ENCODE assay signal across 8 cellular contexts in the genomic region with DNA sequence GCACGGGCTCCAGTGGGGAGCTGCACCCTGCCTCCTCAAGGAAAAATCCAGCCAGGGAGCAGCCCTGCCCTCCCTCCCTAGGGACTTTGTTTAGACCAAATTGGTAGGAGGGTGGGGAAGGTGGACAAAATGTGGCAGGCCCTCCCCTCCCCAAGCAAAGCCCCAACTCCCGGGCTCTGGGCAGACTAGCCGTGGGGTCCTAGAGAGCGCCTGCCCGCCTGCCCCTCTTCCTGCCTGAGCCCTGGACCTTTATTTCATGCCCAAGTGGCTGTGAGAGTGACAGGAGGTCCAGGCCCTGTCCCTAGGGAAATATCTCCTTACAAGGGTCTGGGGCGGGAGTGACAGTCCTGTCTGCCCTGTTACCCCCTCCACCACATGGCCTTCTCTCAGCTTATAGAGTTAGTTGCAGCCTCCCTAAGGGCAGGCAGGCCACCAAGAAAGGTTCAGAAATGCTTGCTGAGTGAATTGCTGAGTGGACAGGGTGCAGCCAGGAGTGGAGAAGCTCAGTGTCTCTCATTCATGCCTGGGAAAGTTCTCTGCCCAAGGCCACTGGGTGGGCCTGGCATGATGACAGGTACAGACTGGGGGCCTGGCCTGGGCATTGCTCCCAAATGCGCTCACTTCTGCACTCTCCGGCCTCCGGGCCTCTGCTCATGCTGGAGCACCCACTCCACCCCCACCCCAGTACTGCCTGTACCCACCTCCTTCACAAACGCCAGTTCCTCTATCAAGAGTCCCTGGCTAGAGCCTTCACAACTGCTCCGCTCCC. TPM values are rescaled to one million over a fixed set of nuclear protein-coding genes. Genes with fewer than 3 reads are reported as not detected.
DNase-seq lines count a peak whose midpoint lies in the region; ATAC-seq and TF ChIP-seq lines count a peak whose summit lies in the region.
"Had no signal": no experiment of that assay in that cellular context is flagged by ENCODE, and none has a peak within 500 bp of the region (broad histone marks: within the 10 kb centered on the region; RNA-seq: fewer than 3 reads in every experiment).

No MANE protein-coding gene starts in this region.

- no peak for ATAC-seq in HG02798 (IDR thresholded peaks at IDR 0.05; ENCODE audit: poor library complexity, unreplicated experiment)

- H3K27ac ChIP-seq in HL-60 (replicated peaks) (peak overlapping the region; percentile 90), skin epidermis (peak overlapping the region in 14 of 21 experiments; percentile 1 to 77 (median 46))

- H3K4me3 Mint-ChIP-seq in T-helper 1 cell treated with Interleukin-12 subunit alpha and Interleukin-12 subunit beta and Interleukin-4 antibody, amounts not matched to agents 30 μg/mL and 1 μg/mL, for 36 hours: peak overlapping the region; percentile 51
- peak overlapping the region; percentile 59 for H3K4me3 Mint-ChIP-seq in glutamatergic neuron (ENCODE audit: unreplicated experiment)

- H3K36me3 Mint-ChIP-seq in T-helper 1 cell treated with Interleukin-12 subunit alpha and Interleukin-12 subunit beta and Interleukin-4 antibody, amounts not matched to agents 30 μg/mL and 1 μg/mL, for 36 hours (ENCODE audit: low read depth): peaks cover 19% of the 10 kb centered on the region
- H3K36me3 Mint-ChIP-seq in glutamatergic neuron (ENCODE audit: unreplicated experiment): no peaks in the 10 kb centered on the region

- H3K4me3 ChIP-seq in HL-60 (replicated peaks; ENCODE audit: insufficient read depth, low read length) (no peak overlapping the region), skin epidermis (no peak overlapping the region)

- H3K27ac Mint-ChIP-seq in T-helper 1 cell treated with Interleukin-12 subunit alpha and Interleukin-12 subunit beta and Interleukin-4 antibody, amounts not matched to agents 30 μg/mL and 1 μg/mL, for 36 hours: peak overlapping the region; percentile 99
- H3K27ac Mint-ChIP-seq in glutamatergic neuron (ENCODE audit: unreplicated experiment): peak overlapping the region; percentile 62

- H3K9me3 Mint-ChIP-seq in T-helper 1 cell treated with Interleukin-12 subunit alpha and Interleukin-12 subunit beta and Interleukin-4 antibody, amounts not matched to agents 30 μg/mL and 1 μg/mL, for 36 hours: peaks cover 8% of the 10 kb centered on the region
- H3K9me3 Mint-ChIP-seq in glutamatergic neuron (ENCODE audit: unreplicated experiment): peaks cover 14% of the 10 kb centered on the region

- no peaks in the 10 kb centered on the region for H3K27me3 Mint-ChIP-seq in T-helper 1 cell treated with Interleukin-12 subunit alpha and Interleukin-12 subunit beta and Interleukin-4 antibody, amounts not matched to agents 30 μg/mL and 1 μg/mL, for 36 hours (ENCODE audit: low read depth)
- H3K27me3 Mint-ChIP-seq in glutamatergic neuron (ENCODE audit: unreplicated experiment): peaks cover 8% of the 10 kb centered on the region

- DNase-seq in HL-60 (ENCODE audit: low read depth in 1 of 2, low spot score in 1 of 2): peak in 1 of 2 experiments; percentile 80
- no peak for DNase-seq in glutamatergic neuron
- no peak for DNase-seq in NCI-H526 (lab: John Stamatoyannopoulos, UW)
- no peak for DNase-seq in NCI-H2081 (lab: John Stamatoyannopoulos, UW)
- DNase-seq: NCI-H146 had no signal

- peaks cover 64% of the 10 kb centered on the region for H3K4me1 Mint-ChIP-seq in T-helper 1 cell treated with Interleukin-12 subunit alpha and Interleukin-12 subunit beta and Interleukin-4 antibody, amounts not matched to agents 30 μg/mL and 1 μg/mL, for 36 hours (ENCODE audit: low read depth)
- peaks cover 41% of the 10 kb centered on the region for H3K4me1 Mint-ChIP-seq in glutamatergic neuron (ENCODE audit: low read depth, unreplicated experiment)

- H3K27me3 ChIP-seq in HL-60 (ENCODE audit: insufficient read depth, poor library complexity, severe bottlenecking): no peaks in the 10 kb centered on the region

- TF ChIP-seq CTCF in HL-60 (IDR thresholded peaks at IDR 0.05; ENCODE audit: insufficient read depth, low read length) (no peak), glutamatergic neuron (IDR thresholded peaks at IDR 0.05; ENCODE audit: partially characterized antibody, unreplicated experiment) (no peak)

RNA-seq across cellular contexts. Expression of a gene that starts 25.2 kb away (rescaled TPM):
- 23.0 TPM for total RNA-seq in glutamatergic neuron (ENCODE audit: unreplicated experiment)

RNA-seq across cellular contexts. Expression of a gene that starts 55.8 kb away (rescaled TPM):
- total RNA-seq in glutamatergic neuron (ENCODE audit: unreplicated experiment): 153 TPM
